In genomic region chr1:100949515-100950158, GRCh38 we compare ENCODE assay signal across 8 cellular contexts. TPM values are rescaled to one million over a fixed set of nuclear protein-coding genes. Genes with fewer than 3 reads are reported as not detected.
A peak's percentile ranks its signal among the peaks of the same experiment; 100 is the strongest.
DNase-seq lines count a peak whose midpoint lies in the region; ATAC-seq and TF ChIP-seq lines count a peak whose summit lies in the region.
"Not testable (repeated sequence)": the region's sequence is repeated elsewhere in the genome, so short reads cannot be mapped to it uniquely, and the experiment has no call there.

No MANE protein-coding gene starts in this region.

- H3K9me2 ChIP-seq in HCT116 (ENCODE audit: insufficient read depth); OCI-LY1 (ENCODE audit: low read depth, low read length): not testable (repeated sequence)

- not testable (repeated sequence) for DNase-seq in HCT116 (ENCODE audit: low read depth, low spot score)
- DNase-seq in activated T-cell treated with anti-CD3 and anti-CD28 coated beads for 1 hour (ENCODE audit: low read depth) (peak; percentile 59), memory B cell (ENCODE audit: low spot score in 2 of 2) (peak; percentile 61 to 73)
- DNase-seq in effector memory CD8-positive, alpha-beta T cell: peak; percentile 73 to 77 (median 74)

- H4K20me1 ChIP-seq in HCT116 (ENCODE audit: insufficient read depth); OCI-LY1 (ENCODE audit: insufficient read depth, low read length): not testable (repeated sequence)

- TF ChIP-seq RAD21 in HCT116 (IDR thresholded peaks at IDR 0.05; ENCODE audit: low read depth): not testable (repeated sequence)

- H3K36me3 Mint-ChIP-seq in effector memory CD8-positive, alpha-beta T cell (ENCODE audit: insufficient read depth): not testable (repeated sequence)
- H3K36me3 Mint-ChIP-seq in memory B cell: peaks cover 63% of the 10 kb centered on the region
- peaks cover 97% of the 10 kb centered on the region for H3K36me3 Mint-ChIP-seq in stimulated activated naive CD8-positive, alpha-beta T cell treated with anti-CD3 and anti-CD28 coated beads, Interleukin-15, Interleukin-2, amounts not matched to agents 100 ng/mL and 50 ng/mL, for 24 hours (ENCODE audit: low read depth)

- H2AFZ ChIP-seq in HCT116 (ENCODE audit: low read depth, low read length, poor library complexity, severe bottlenecking); OCI-LY1 (ENCODE audit: low read length): not testable (repeated sequence)

- not testable (repeated sequence) for H3K27me3 ChIP-seq in HCT116 (ENCODE audit: insufficient read depth, low read length); HUES64 (ENCODE audit: insufficient read depth, low read length); OCI-LY1 (ENCODE audit: insufficient read depth, low read length)

- not testable (repeated sequence) for H3K9ac ChIP-seq in HCT116 (ENCODE audit: low read length); HUES64 (ENCODE audit: low read depth, low read length); OCI-LY1 (ENCODE audit: low read length)

- not testable (repeated sequence) for H3K27ac ChIP-seq in HCT116 (ENCODE audit: low read depth, low read length)
- peak overlapping the region; percentile 25; the same call in 1 of the 2 replicates for H3K27ac ChIP-seq in HUES64 (ENCODE audit: low read depth, low read length)
- peak overlapping the region; percentile 38 for H3K27ac ChIP-seq in OCI-LY1 (ENCODE audit: low read depth, low read length, poor library complexity, severe bottlenecking)

- H3K9me3 Mint-ChIP-seq in effector memory CD8-positive, alpha-beta T cell: peaks cover 9 to 21% of the 10 kb centered on the region in 2 donors
- H3K9me3 Mint-ChIP-seq in memory B cell: peaks cover 19% of the 10 kb centered on the region
- peaks cover 54% of the 10 kb centered on the region for H3K9me3 Mint-ChIP-seq in stimulated activated naive CD8-positive, alpha-beta T cell treated with anti-CD3 and anti-CD28 coated beads, Interleukin-15, Interleukin-2, amounts not matched to agents 100 ng/mL and 50 ng/mL, for 24 hours

- not testable (repeated sequence) for TF ChIP-seq POLR2A in HCT116 (IDR thresholded peaks at IDR 0.05; ENCODE audit: borderline replicate concordance, extremely low read depth, insufficient read depth, insufficient read length)

- not testable (repeated sequence) for TF ChIP-seq CTCF in HCT116 (IDR thresholded peaks at IDR 0.05 in 2 of 3, conservative IDR thresholded peaks at IDR 0.05 in 1 of 3; ENCODE audit: borderline replicate concordance in 1 of 3, insufficient read depth in 1 of 3, low read depth in 2 of 3, low read length in 2 of 3); OCI-LY1 (IDR thresholded peaks at IDR 0.05; ENCODE audit: low read length)

- peaks cover 39 to 52% of the 10 kb centered on the region in 2 donors for H3K4me1 Mint-ChIP-seq in effector memory CD8-positive, alpha-beta T cell (ENCODE audit: low read depth in 2 of 2)
- peaks cover 41% of the 10 kb centered on the region for H3K4me1 Mint-ChIP-seq in memory B cell
- H3K4me1 Mint-ChIP-seq in stimulated activated naive CD8-positive, alpha-beta T cell treated with anti-CD3 and anti-CD28 coated beads, Interleukin-15, Interleukin-2, amounts not matched to agents 100 ng/mL and 50 ng/mL, for 24 hours (ENCODE audit: low read depth): peaks cover 86% of the 10 kb centered on the region

- H3K4me2 ChIP-seq in HCT116 (ENCODE audit: low read length): not testable (repeated sequence)
- peak overlapping the region; percentile 35; the same call in 1 of the 2 replicates for H3K4me2 ChIP-seq in OCI-LY1 (ENCODE audit: low read length)

- WGBS in HUES64: 51% methylated on average over 9 of the region's 9 CpGs

- not testable (repeated sequence) for H3K36me3 ChIP-seq in HCT116 (ENCODE audit: control insufficient read depth in 1 of 2, insufficient read depth in 2 of 2, low read length in 2 of 2)
- H3K36me3 ChIP-seq in HUES64 (ENCODE audit: insufficient read depth, low read length) (peaks cover 12% of the 10 kb centered on the region; the same call in 1 of the 2 replicates), OCI-LY1 (ENCODE audit: insufficient read depth, low read length) (peaks cover 21% of the 10 kb centered on the region; the same call in 1 of the 2 replicates)

- not testable (repeated sequence) for BruUV-seq in HCT116 (replicated peaks; lab: Mats Ljungman, UMichigan)

- CTCF ChIA-PET in HCT116 (lab: Charles Lee): interaction anchor here (1.3 kb wide), 1 partner anchor 339 kb away, joined by 4 read pairs; no protein-coding TSS in a partner anchor

- H3K9me3 ChIP-seq in HCT116 (ENCODE audit: control insufficient read depth in 1 of 2, insufficient read depth in 1 of 2, low read depth in 1 of 2, low read length in 2 of 2); HUES64 (ENCODE audit: insufficient read depth, low read depth, low read length); OCI-LY1 (ENCODE audit: low read length): not testable (repeated sequence)

- H3K27me3 Mint-ChIP-seq in effector memory CD8-positive, alpha-beta T cell; memory B cell; stimulated activated naive CD8-positive, alpha-beta T cell treated with anti-CD3 and anti-CD28 coated beads, Interleukin-15, Interleukin-2, amounts not matched to agents 100 ng/mL and 50 ng/mL, for 24 hours: not testable (repeated sequence)

- not testable (repeated sequence) for H3K4me3 ChIP-seq in HCT116 (replicated peaks in 1 of 2; ENCODE audit: low read depth in 1 of 2, low read length in 2 of 2); OCI-LY1 (ENCODE audit: low read depth, low read length, poor library complexity, severe bottlenecking)
- 0 out of 2 replicates have a peak overlapping the region, but pooled peaks have one; percentile 7 for H3K4me3 ChIP-seq in HUES64 (ENCODE audit: low read length)

- not testable (repeated sequence) for H3K4me1 ChIP-seq in HCT116 (ENCODE audit: control insufficient read depth in 1 of 2, insufficient read depth in 2 of 2, low read length in 2 of 2)
- peaks cover 51% of the 10 kb centered on the region for H3K4me1 ChIP-seq in HUES64 (ENCODE audit: insufficient read depth, low read length)
- peaks cover 23% of the 10 kb centered on the region for H3K4me1 ChIP-seq in OCI-LY1 (ENCODE audit: insufficient read depth, low read length, severe bottlenecking)

- H3K27ac Mint-ChIP-seq in effector memory CD8-positive, alpha-beta T cell: peak overlapping the region; percentile 17 to 94
- peak overlapping the region; percentile 84 for H3K27ac Mint-ChIP-seq in memory B cell
- peak overlapping the region; percentile 85 for H3K27ac Mint-ChIP-seq in stimulated activated naive CD8-positive, alpha-beta T cell treated with anti-CD3 and anti-CD28 coated beads, Interleukin-15, Interleukin-2, amounts not matched to agents 100 ng/mL and 50 ng/mL, for 24 hours

- H3K4me3 Mint-ChIP-seq in effector memory CD8-positive, alpha-beta T cell: peak overlapping the region; percentile 74 to 81
- peak overlapping the region; percentile 64 for H3K4me3 Mint-ChIP-seq in memory B cell
- peak overlapping the region; percentile 7 for H3K4me3 Mint-ChIP-seq in stimulated activated naive CD8-positive, alpha-beta T cell treated with anti-CD3 and anti-CD28 coated beads, Interleukin-15, Interleukin-2, amounts not matched to agents 100 ng/mL and 50 ng/mL, for 24 hours

- H3F3A ChIP-seq in OCI-LY1 (ENCODE audit: insufficient read depth, low read length): not testable (repeated sequence)

- ATAC-seq in GM18508 (IDR thresholded peaks at IDR 0.05; ENCODE audit: insufficient read depth, unreplicated experiment) (peak; percentile 63), HCT116 (peak; percentile 59), memory B cell (ENCODE audit: low read depth) (peak; percentile 99)
- ATAC-seq in effector memory CD8-positive, alpha-beta T cell (replicated peaks): peak; percentile 98

- not testable (repeated sequence) for H3K79me2 ChIP-seq in HCT116 (ENCODE audit: insufficient read depth, low read length); OCI-LY1 (ENCODE audit: insufficient read depth, low read length)

- POLR2A ChIA-PET in HCT116 (lab: Charles Lee): not testable (repeated sequence)

- RAD21 ChIA-PET in HCT116 (lab: Charles Lee; ENCODE audit: low non-redundant PET in 1 of 2, low total read pairs in 2 of 2, uncharacterized antibody in 2 of 2, unreplicated experiment in 2 of 2): not testable (repeated sequence)

- intact Hi-C loops in HCT116 (cut with micrococcal nuclease): not testable (repeated sequence)

RNA-seq across cellular contexts. Expression of gene SLC30A7, which starts 53.7 kb away (rescaled TPM):
- 23.3 TPM for total RNA-seq in HCT116 (2021; ENCODE audit: unreplicated experiment)
- polyA plus RNA-seq in HCT116 (2012): 3.6 and 4.2 TPM in 2 replicates
- 9.4 TPM for polyA plus RNA-seq in HUES64 (2013, experiment 1 of 2)
- polyA plus RNA-seq in HUES64 (2013, experiment 2 of 2): 7.3 TPM

RNA-seq across cellular contexts. Expression of gene EXTL2, which starts 55.0 kb away (rescaled TPM):
- 21.1 TPM for total RNA-seq in HCT116 (2021; ENCODE audit: unreplicated experiment)
- 3.5 and 7.4 TPM in 2 replicates for polyA plus RNA-seq in HCT116 (2012)
- 41.6 TPM for polyA plus RNA-seq in HUES64 (2013, experiment 1 of 2)
- 41.7 TPM for polyA plus RNA-seq in HUES64 (2013, experiment 2 of 2)

Comparison
In these comparisons a context has a peak if more than half of its experiments do, and no peak if none do; other contexts are left out.
1. H3K4me3 Mint-ChIP-seq: peak in every context shown above with its lines; median percentile 78 in effector memory CD8-positive, alpha-beta T cell; 64 in memory B cell; 7 in stimulated activated naive CD8-positive, alpha-beta T cell treated with anti-CD3 and anti-CD28 coated beads, Interleukin-15, Interleukin-2, amounts not matched to agents 100 ng/mL and 50 ng/mL, for 24 hours.